13 cellular contexts compared by ENCODE assay signal in the genomic region with DNA sequence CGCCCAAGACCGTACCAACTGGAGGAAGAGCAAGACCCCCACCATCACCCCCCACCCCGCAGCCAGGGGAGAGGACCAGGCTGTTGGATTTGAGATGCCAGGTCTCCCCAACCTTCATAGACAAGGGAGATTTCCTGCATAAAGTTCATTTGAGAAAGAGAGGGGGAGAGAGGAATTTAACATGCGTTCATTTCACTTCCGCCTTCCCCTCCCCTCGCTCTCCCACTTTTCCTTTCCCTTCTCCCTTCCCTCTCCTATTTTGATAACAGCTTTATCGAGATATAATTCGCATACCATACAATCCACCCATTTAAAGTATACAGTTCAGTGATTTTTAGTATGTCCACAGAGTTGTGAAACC. TPM values are rescaled to one million over a fixed set of nuclear protein-coding genes. Genes with fewer than 3 reads are reported as not detected.
DNase-seq lines count a peak whose midpoint lies in the region; ATAC-seq, FAIRE-seq and TF ChIP-seq lines count a peak whose summit lies in the region.
"Had no signal": no experiment of that assay in that cellular context is flagged by ENCODE, and none has a peak within 500 bp of the region (broad histone marks: within the 10 kb centered on the region; RNA-seq: fewer than 3 reads in every experiment).

No MANE protein-coding gene starts in this region.

- TF ChIP-seq CTCF in IMR-90 (conservative IDR thresholded peaks at IDR 0.05; ENCODE audit: low read depth, low read length) = no peak
- TF ChIP-seq CTCF in glutamatergic neuron (IDR thresholded peaks at IDR 0.05; ENCODE audit: partially characterized antibody, unreplicated experiment) = no peak
- TF ChIP-seq CTCF in spleen (IDR thresholded peaks at IDR 0.05 in 8 of 11, conservative IDR thresholded peaks at IDR 0.05 in 3 of 11) = no peak
- no peak for TF ChIP-seq CTCF in kidney (IDR thresholded peaks at IDR 0.05; ENCODE audit: borderline replicate concordance, extremely low read depth, insufficient read depth)

- H3K4me3 Mint-ChIP-seq in activated naive CD4-positive, alpha-beta T cell treated with anti-CD3 and anti-CD28 coated beads, Interleukin-2, amount 10 ng/mL, durations not matched to agents 7 days and 5 days = peak overlapping the region; percentile 6
- peak overlapping the region; percentile 86 for H3K4me3 Mint-ChIP-seq in glutamatergic neuron (ENCODE audit: unreplicated experiment)

- H3K56ac ChIP-seq in IMR-90 (ENCODE audit: extremely low read depth, insufficient read depth, low read length) = no peak overlapping the region

- no peak overlapping the region for H3K23ac ChIP-seq in IMR-90 (ENCODE audit: low read depth, low read length)

- no peaks in the 10 kb centered on the region for H3K9me3 Mint-ChIP-seq in activated naive CD4-positive, alpha-beta T cell treated with anti-CD3 and anti-CD28 coated beads, Interleukin-2, amount 10 ng/mL, durations not matched to agents 7 days and 5 days
- H3K9me3 Mint-ChIP-seq in glutamatergic neuron (ENCODE audit: unreplicated experiment) = peaks cover 16% of the 10 kb centered on the region

- no peak overlapping the region for H3K27ac ChIP-seq in IMR-90 (ENCODE audit: insufficient read depth, low read length)
- H3K27ac ChIP-seq in spleen = peak overlapping the region in 7 of 8 donors; percentile 75 to 83 (median 78)
- H3K27ac ChIP-seq in kidney (ENCODE audit: low read depth in 2 of 2, low read length in 2 of 2) = no peak overlapping the region

- intact Hi-C loops in IMR-90 (cut with micrococcal nuclease) = no loop called here
- intact Hi-C loops in spleen (cut with DNase I; ENCODE audit: low total_unique reads) = no loop called here
- intact Hi-C loops in kidney (cut with DNase I) = no loop called here

- H3K4me2 ChIP-seq in IMR-90 (ENCODE audit: low read depth, low read length) = no peak overlapping the region

- H3K4me1 Mint-ChIP-seq in activated naive CD4-positive, alpha-beta T cell treated with anti-CD3 and anti-CD28 coated beads, Interleukin-2, amount 10 ng/mL, durations not matched to agents 7 days and 5 days = peaks cover 30% of the 10 kb centered on the region
- peaks cover 17% of the 10 kb centered on the region for H3K4me1 Mint-ChIP-seq in glutamatergic neuron (ENCODE audit: low read depth, unreplicated experiment)

- CTCF ChIA-PET in activated naive CD4-positive, alpha-beta T cell treated with anti-CD3 and anti-CD28 coated beads, Interleukin-2, amount 10 ng/mL, durations not matched to agents 7 days and 5 days (lab: Charles Lee) = no interaction called here
- CTCF ChIA-PET in IMR-90 (lab: Yijun Ruan, JAX) = no interaction called here

- H3K4me1 ChIP-seq in IMR-90 (ENCODE audit: control insufficient read depth, insufficient read depth, low read length) (peaks cover 2% of the 10 kb centered on the region; the same call in 1 of the 2 replicates), spleen (peaks cover 7 to 74% (median 45%) of the 10 kb centered on the region in 6 donors), kidney (ENCODE audit: control insufficient read depth in 1 of 2, insufficient read depth in 1 of 2, low read depth in 1 of 2, low read length in 2 of 2) (peaks cover 0 to 3% of the 10 kb centered on the region in 2 donors)

- H3K36me3 ChIP-seq in IMR-90 (ENCODE audit: control insufficient read depth, insufficient read depth, low read length) (no peaks in the 10 kb centered on the region), spleen (no peaks in the 10 kb centered on the region), kidney (ENCODE audit: control insufficient read depth in 1 of 2, insufficient read depth in 2 of 2, low read length in 2 of 2) (no peaks in the 10 kb centered on the region)

- H4K5ac ChIP-seq in IMR-90 (ENCODE audit: low read depth, low read length) = no peak overlapping the region

- no CpG with 5 or more reads among the region's 8 CpGs for WGBS in IMR-90 (ENCODE audit: extremely low coverage in 2 of 2, insufficient read length in 1 of 2), 2 experiments
- WGBS in spleen, 5 donors = 10 to 16% (median 15%) methylated on average over 8 of the region's 8 CpGs

- no peaks in the 10 kb centered on the region for H3K9me1 ChIP-seq in IMR-90 (ENCODE audit: insufficient read depth, low read length)

- H3K36me3 Mint-ChIP-seq in activated naive CD4-positive, alpha-beta T cell treated with anti-CD3 and anti-CD28 coated beads, Interleukin-2, amount 10 ng/mL, durations not matched to agents 7 days and 5 days = peaks cover 2% of the 10 kb centered on the region
- no peaks in the 10 kb centered on the region for H3K36me3 Mint-ChIP-seq in glutamatergic neuron (ENCODE audit: unreplicated experiment)

- FAIRE-seq in kidney (lab: Jason Lieb, UNC) = no peak

- no peak for DNase-seq in activated naive CD4-positive, alpha-beta T cell treated with anti-CD3 and anti-CD28 coated beads, Interleukin-2, amount 10 ng/mL, durations not matched to agents 7 days and 5 days
- DNase-seq in activated naive CD4-positive, alpha-beta T cell (lab: John Stamatoyannopoulos, UW) = no peak
- DNase-seq in IMR-90 (no peak), glutamatergic neuron (no peak), spleen (no peak), kidney (no peak), midbrain (lab: John Stamatoyannopoulos, UW) (no peak)
- DNase-seq: NK-92 treated with Interleukin-12 subunit alpha and Interleukin-12 subunit beta, amount 100 ng/mL, for 24 hours; SHP77; stimulated activated naive CD4-positive, alpha-beta T cell treated with Interleukin-2 at 50 U/mL for 16 hours had no signal

- no peak overlapping the region for H2BK15ac ChIP-seq in IMR-90 (ENCODE audit: low read depth, low read length)

- no peak overlapping the region for H3K14ac ChIP-seq in IMR-90 (replicated peaks; ENCODE audit: low read depth, low read length)

- in situ Hi-C loops in IMR-90 (cut with MboI; ENCODE audit: low sequenced_read_pairs) = no loop called here

- POLR2A ChIA-PET in IMR-90 (lab: Charles Lee; ENCODE audit: unreplicated experiment) = no interaction called here

- H3K27ac Mint-ChIP-seq in activated naive CD4-positive, alpha-beta T cell treated with anti-CD3 and anti-CD28 coated beads, Interleukin-2, amount 10 ng/mL, durations not matched to agents 7 days and 5 days = peak overlapping the region; percentile 59
- no peak overlapping the region for H3K27ac Mint-ChIP-seq in glutamatergic neuron (ENCODE audit: unreplicated experiment)

- no peak overlapping the region for H3K4ac ChIP-seq in IMR-90 (ENCODE audit: low read depth, low read length)

- H3K27me3 Mint-ChIP-seq in activated naive CD4-positive, alpha-beta T cell treated with anti-CD3 and anti-CD28 coated beads, Interleukin-2, amount 10 ng/mL, durations not matched to agents 7 days and 5 days = peaks cover 93% of the 10 kb centered on the region
- H3K27me3 Mint-ChIP-seq in glutamatergic neuron (ENCODE audit: unreplicated experiment) = peaks cover 70% of the 10 kb centered on the region

- no peak overlapping the region for H2AK5ac ChIP-seq in IMR-90 (ENCODE audit: low read depth, low read length)

- H3K9ac ChIP-seq in IMR-90 (ENCODE audit: low read depth, low read length) = no peak overlapping the region
- no peak overlapping the region for H3K9ac ChIP-seq in kidney (ENCODE audit: low read length in 2 of 2)

- TF ChIP-seq POLR2A in IMR-90 (IDR thresholded peaks at IDR 0.05; ENCODE audit: low read depth, low read length) (no peak), spleen (IDR thresholded peaks at IDR 0.05) (no peak)

- H2BK120ac ChIP-seq in IMR-90 (ENCODE audit: low read depth, low read length) = no peak overlapping the region

- H3K4me3 ChIP-seq in IMR-90 (ENCODE audit: insufficient read depth, low read depth, low read length) (no peak overlapping the region), spleen (peak overlapping the region in 5 of 8 donors; percentile 4 to 58 (median 26)), kidney (ENCODE audit: low read length in 2 of 2) (no peak overlapping the region)
- H3K4me3 ChIP-seq: lung had no signal

- no peak overlapping the region for H2BK20ac ChIP-seq in IMR-90 (ENCODE audit: low read depth, low read length)

- H3K18ac ChIP-seq in IMR-90 (ENCODE audit: low read depth, low read length) = no peak overlapping the region

- TF ChIP-seq RAD21 in IMR-90 (IDR thresholded peaks at IDR 0.05; ENCODE audit: low read length) = no peak

- H2BK5ac ChIP-seq in IMR-90 (ENCODE audit: low read depth, low read length, poor library complexity, severe bottlenecking) = no peak overlapping the region

- H4K8ac ChIP-seq in IMR-90 (ENCODE audit: low read depth in 2 of 2, low read length in 2 of 2) = no peak overlapping the region

- ATAC-seq in IMR-90 (ENCODE audit: low read depth) (no peak), HG03521 (IDR thresholded peaks at IDR 0.05; ENCODE audit: unreplicated experiment) (no peak)

- no TSS peak for BruUV-seq in IMR-90 (replicated peaks; lab: Mats Ljungman, UMichigan)

- H2AFZ ChIP-seq in IMR-90 (replicated peaks; ENCODE audit: low read length, poor library complexity) = peak overlapping the region; percentile 40

- dilution Hi-C loops in IMR-90 (cut with HindIII; ENCODE audit: low sequenced_read_pairs, unreplicated experiment) = no loop called here

- H3K79me1 ChIP-seq in IMR-90 (ENCODE audit: low read depth in 1 of 2, low read length in 2 of 2) = no peaks in the 10 kb centered on the region

- H2AK9ac ChIP-seq in IMR-90 (replicated peaks; ENCODE audit: low read depth, low read length, poor library complexity) = no peak overlapping the region

- no peak overlapping the region for H4K91ac ChIP-seq in IMR-90 (ENCODE audit: insufficient read depth, low read depth, low read length)

- peaks cover 6% of the 10 kb centered on the region; the same call in 1 of the 2 replicates for H4K20me1 ChIP-seq in IMR-90 (ENCODE audit: insufficient read depth, low read length)

- H3K9me3 ChIP-seq in IMR-90 (ENCODE audit: control insufficient read depth, insufficient read depth, low read length) (peaks cover 10% of the 10 kb centered on the region; the same call in 1 of the 2 replicates), spleen (no peaks in the 10 kb centered on the region), kidney (ENCODE audit: control insufficient read depth in 1 of 2, low read length in 2 of 2) (no peaks in the 10 kb centered on the region)

- peaks cover 91% of the 10 kb centered on the region for H3K27me3 ChIP-seq in IMR-90 (ENCODE audit: control insufficient read depth, insufficient read depth, low read length)
- H3K27me3 ChIP-seq in spleen (replicated peaks in 1 of 7) = peaks cover 2 to 100% (median 78%) of the 10 kb centered on the region in 7 donors

TF ChIP-seq in IMR-90, 13 proteins besides CTCF, POLR2A, EP300 and RAD21:
- no peak for TF ChIP-seq RFX5 (IDR thresholded peaks at IDR 0.05; ENCODE audit: low read depth, low read length)
- no peak for TF ChIP-seq BHLHE40 (IDR thresholded peaks at IDR 0.05; ENCODE audit: low read depth, low read length)
TF ChIP-seq in IMR-90: peak in this region for 0.

RNA-seq across cellular contexts. Expression of a gene that starts 4.2 kb away (rescaled TPM):
- total RNA-seq in IMR-90 (2012; rRNA removed) (not detected in 2 replicates), glutamatergic neuron (ENCODE audit: unreplicated experiment) (0.51 TPM), spleen (10 to 100 TPM; 17.3 to 42.3 (median 28.9) TPM), kidney (not detected)
- polyA plus RNA-seq in IMR-90 (2012; rRNA removed) (not detected in 2 replicates), spleen (10 to 100 TPM in 2 of 3 donors, 1 to 10 TPM in 1; 9.4 to 21.6 (median 13.9) TPM), kidney (ENCODE audit: insufficient read depth, low read depth, low replicate concordance) (not detected)
- not detected in 2 replicates for polyA plus RNA-seq in IMR-90 (2012; cell fraction: cytosol; rRNA removed)
- 0.03 and 0.05 TPM in 2 replicates for polyA plus RNA-seq in IMR-90 (2012; cell fraction: nucleus; rRNA removed; ENCODE audit: low replicate concordance)
- total RNA-seq: lung, osteoblast had no signal
- polyA plus RNA-seq: lung had no signal

Comparison
In these comparisons a context has a peak if more than half of its experiments do, and no peak if none do; other contexts are left out.
1. H3K27ac ChIP-seq: peak in spleen (7 of 8); none in IMR-90 (single experiment) and kidney (0 of 2).
2. H3K4me3 ChIP-seq: peak in spleen (5 of 8); none in IMR-90 (single experiment) and kidney (0 of 2).
3. RNA of a gene that starts 4.2 kb away (total RNA-seq): 17.3 to 42.3 TPM in spleen; 0.51 TPM in glutamatergic neuron (single experiment), not detected in kidney (single experiment) and not detected in IMR-90; every median in the first group is over 10 times any median in the second.